In genomic region chr15:91946075-91946474, GRCh38 we compare ENCODE assay signal across 25 cellular contexts.
A peak's percentile ranks its signal among the peaks of the same experiment; 100 is the strongest.
DNase-seq lines count a peak whose midpoint lies in the region; FAIRE-seq and TF ChIP-seq lines count a peak whose summit lies in the region.
"Had no signal": no experiment of that assay in that cellular context is flagged by ENCODE, and none has a peak within 500 bp of the region (broad histone marks: within the 10 kb centered on the region; RNA-seq: fewer than 3 reads in every experiment).

No MANE protein-coding gene starts in this region.

- no peak overlapping the region for H3K18ac ChIP-seq in H1 (ENCODE audit: extremely low read depth, low read length)

- H3K79me1 ChIP-seq in H1 (ENCODE audit: low read depth, low read length): peaks cover 11% of the 10 kb centered on the region; the same call in 1 of the 2 replicates

- no peaks in the 10 kb centered on the region for H4K20me1 ChIP-seq in H1 (replicated peaks in 1 of 2; ENCODE audit: control insufficient read depth in 1 of 2, insufficient read depth in 2 of 2, low read length in 2 of 2)

- 74% methylated on average over 6 of the region's 6 CpGs; no CpG with 5 or more reads in 1 of the 2 experiments for WGBS in H1 (ENCODE audit: extremely low coverage in 1 of 2, insufficient coverage in 1 of 2, insufficient read length in 1 of 2, insufficient replicate concordance in 2 of 2, low coverage in 1 of 2, low lambda C conversion rate in 2 of 2, missing lambda C conversion rate in 1 of 2), 2 experiments
- 51 to 70% (median 59%) methylated on average over 6 of the region's 6 CpGs for WGBS in stomach, 5 donors

- no peak overlapping the region for H3K14ac ChIP-seq in H1 (ENCODE audit: insufficient read length)

- H3K9me3 ChIP-seq in H1 (ENCODE audit: insufficient read depth in 2 of 2, low read depth in 1 of 2, low read length in 1 of 2) (no peaks in the 10 kb centered on the region), stomach (no peaks in the 10 kb centered on the region)
- H3K9me3 ChIP-seq: esophagus muscularis mucosa, gastroesophageal sphincter had no signal

- intact Hi-C loops in stomach (cut with DNase I; ENCODE audit: low total_unique reads): loop anchor here (10.0 kb wide), 1 partner anchor 91 kb away; the partner anchor contains the start of gene SLCO3A1

- TF ChIP-seq POLR2A in H1 (IDR thresholded peaks at IDR 0.05; ENCODE audit: control extremely low read depth in 1 of 2, low read depth in 2 of 2, low read length in 2 of 2) (no peak), stomach (IDR thresholded peaks at IDR 0.05) (no peak)

- peak overlapping the region; percentile 39 for H3K4ac ChIP-seq in H1 (replicated peaks; ENCODE audit: insufficient read length, low read depth, low read length)

- H3K36me3 ChIP-seq in H1 (ENCODE audit: control insufficient read depth in 2 of 4, insufficient read depth in 4 of 4, low read length in 3 of 4) (no peaks in the 10 kb centered on the region), stomach (no peaks in the 10 kb centered on the region)
- H3K36me3 ChIP-seq: esophagus muscularis mucosa, gastroesophageal sphincter, WERI-Rb-1 had no signal

- no peak overlapping the region for H3K4me2 ChIP-seq in H1 (ENCODE audit: insufficient read depth in 1 of 2, low read depth in 2 of 2, low read length in 2 of 2)
- H3K4me2 ChIP-seq: KMS-11 had no signal

- peaks cover 0 to 19% of the 10 kb centered on the region in 2 experiments; a peak in 1 of 4 replicates for H3K79me2 ChIP-seq in H1 (ENCODE audit: control insufficient read depth in 1 of 2, insufficient read depth in 2 of 2, low read length in 2 of 2)

- no peak overlapping the region for H2BK20ac ChIP-seq in H1 (ENCODE audit: low read length)

- no peak for TF ChIP-seq RAD21 in H1 (IDR thresholded peaks at IDR 0.05 in 1 of 2, conservative IDR thresholded peaks at IDR 0.05 in 1 of 2; ENCODE audit: low read depth in 2 of 2, low read length in 2 of 2)

- CTCF ChIA-PET in H1 (lab: Charles Lee; ENCODE audit: partially characterized antibody): interaction anchor here (0.8 to 3.2 kb wide), 4 partner anchors 12 to 131 kb away, joined by 4 to 13 read pairs (median 9); no protein-coding TSS in a partner anchor

- no peak overlapping the region for H2BK15ac ChIP-seq in H1 (ENCODE audit: low read length)

- H2AK5ac ChIP-seq in H1 (ENCODE audit: low read depth, low read length): no peak overlapping the region

- H2BK120ac ChIP-seq in H1 (replicated peaks; ENCODE audit: low read depth, low read length): no peak overlapping the region

- H2BK5ac ChIP-seq in H1 (ENCODE audit: low read depth, low read length): no peak overlapping the region

- H3K27me3 ChIP-seq in H1 (replicated peaks in 1 of 4; ENCODE audit: control insufficient read depth in 3 of 4, extremely low read depth in 1 of 4, insufficient read depth in 3 of 4, low read length in 3 of 4): no peaks in the 10 kb centered on the region
- no peaks in the 10 kb centered on the region for H3K27me3 ChIP-seq in stomach
- H3K27me3 ChIP-seq: esophagus muscularis mucosa, gastroesophageal sphincter had no signal

- no peak for FAIRE-seq in H1 (lab: Jason Lieb, UNC)
- FAIRE-seq: GM12892 had no signal

- H3K4me3 ChIP-seq in H1 (ENCODE audit: extremely low read depth in 1 of 4, insufficient read depth in 2 of 4, low read depth in 3 of 4, low read length in 4 of 4): no peak overlapping the region
- no peak overlapping the region for H3K4me3 ChIP-seq in stomach
- H3K4me3 ChIP-seq: esophagus muscularis mucosa, gastroesophageal sphincter, SK-N-MC had no signal

- H4K5ac ChIP-seq in H1 (ENCODE audit: insufficient read length, low read depth, low read length): no peak overlapping the region

- no peak overlapping the region for H3K56ac ChIP-seq in H1 (replicated peaks; ENCODE audit: insufficient read length, low read depth, low read length)

- no peak overlapping the region for H2AFZ ChIP-seq in H1 (ENCODE audit: low read length)

- H4K91ac ChIP-seq in H1 (replicated peaks; ENCODE audit: insufficient read length, low read length): no peak overlapping the region

- H3K27ac ChIP-seq in H1 (ENCODE audit: low read depth, low read length) (no peak overlapping the region), stomach (peak overlapping the region in 3 of 5 donors; percentile 4 to 73 (median 59))
- H3K27ac ChIP-seq: 22Rv1, KMS-11, SK-N-MC, WERI-Rb-1 had no signal

- no peak overlapping the region for H3K23ac ChIP-seq in H1 (ENCODE audit: insufficient read length)

- POLR2A ChIA-PET in H1 (lab: Charles Lee; ENCODE audit: partially characterized antibody): no interaction called here

- no peak for TF ChIP-seq EP300 in H1 (IDR thresholded peaks at IDR 0.05; ENCODE audit: borderline replicate concordance in 1 of 2, low read depth in 2 of 2, low read length in 2 of 2)
- TF ChIP-seq EP300 in stomach (IDR thresholded peaks at IDR 0.05): no peak

- H3K9ac ChIP-seq in H1 (replicated peaks in 1 of 4; ENCODE audit: extremely low read depth in 1 of 4, low read depth in 3 of 4, low read length in 3 of 4): no peak overlapping the region
- H3K9ac ChIP-seq: KMS-11 had no signal

- no peak overlapping the region for H4K8ac ChIP-seq in H1 (ENCODE audit: extremely low read depth, insufficient read depth, low read length)

- peak; percentile 24 for DNase-seq in DMS 273 (lab: John Stamatoyannopoulos, UW; ENCODE audit: unreplicated experiment)
- no peak for DNase-seq in DMS 273 treated with DMSO at 0.1 percent for 48 hours (lab: John Stamatoyannopoulos, UW)
- DNase-seq in NCI-H69 (lab: John Stamatoyannopoulos, UW): peak; percentile 62
- DNase-seq in H1 (ENCODE audit: low read depth in 1 of 2, low spot score in 2 of 2): no peak
- no peak for DNase-seq in stomach
- DNase-seq in glomerular visceral epithelial cell (ENCODE audit: extremely low spot score): no peak
- DNase-seq in GM03348 (ENCODE audit: low spot score): no peak
- no peak for DNase-seq in NCI-H2029 (lab: John Stamatoyannopoulos, UW)
- DNase-seq: activated CD4-positive, alpha-beta T cell treated with anti-CD3 and anti-CD28 coated beads, Interleukin-2, amount 50 U/mL, for 4 hours; activated CD8-positive, alpha-beta memory T cell treated with anti-CD3 and anti-CD28 coated beads, Interleukin-2, amount 50 U/mL, for 48 hours; activated effector memory CD4-positive, alpha-beta T cell treated with Interleukin-2 at 50 U/mL for 16 hours; activated naive CD8-positive, alpha-beta T cell treated with anti-CD3 and anti-CD28 coated beads, Interleukin-2, amount 10 ng/mL, durations not matched to agents 7 days and 5 days; CD8-positive, alpha-beta memory T cell; DND-41; effector memory CD8-positive, alpha-beta T cell; midbrain; NCI-H1694; NCI-H226; WERI-Rb-1 had no signal

- no peak overlapping the region for H2BK12ac ChIP-seq in H1 (ENCODE audit: low read depth, low read length)

- H3K23me2 ChIP-seq in H1 (ENCODE audit: low read depth, low read length): no peaks in the 10 kb centered on the region

- H3K4me1 ChIP-seq in H1 (replicated peaks in 1 of 4; ENCODE audit: control insufficient read depth in 3 of 4, insufficient read depth in 4 of 4, low read length in 3 of 4) (peaks cover 22 to 42% (median 27%) of the 10 kb centered on the region in 4 experiments), stomach (peaks cover 24 to 85% (median 50%) of the 10 kb centered on the region in 4 donors)

- TF ChIP-seq CTCF in H1 (IDR thresholded peaks at IDR 0.05; ENCODE audit: control extremely low read depth in 1 of 3, insufficient read depth in 1 of 3, low read depth in 1 of 3, low read length in 3 of 3) (no peak), stomach (IDR thresholded peaks at IDR 0.05) (no peak)

TF ChIP-seq in H1, 55 proteins besides CTCF, POLR2A, EP300 and RAD21:
- TF ChIP-seq SAP30 (IDR thresholded peaks at IDR 0.05; ENCODE audit: insufficient read depth, insufficient replicate concordance, low read length) (no peak), MAFK (IDR thresholded peaks at IDR 0.05; ENCODE audit: low read depth, low read length) (no peak), SP2 (IDR thresholded peaks at IDR 0.05; ENCODE audit: low read length) (no peak), HDAC6 (IDR thresholded peaks at IDR 0.05; ENCODE audit: low read depth, low read length) (no peak), SP4 (IDR thresholded peaks at IDR 0.05; ENCODE audit: low read length) (no peak), ZNF274 (IDR thresholded peaks at IDR 0.05; ENCODE audit: borderline replicate concordance, extremely low read depth, low read length) (no peak), POLR2AphosphoS5 (IDR thresholded peaks at IDR 0.05; ENCODE audit: low read depth, low read length) (no peak), GABPA (IDR thresholded peaks at IDR 0.05; ENCODE audit: borderline replicate concordance, insufficient read depth, low read length) (no peak), ATF2 (IDR thresholded peaks at IDR 0.05; ENCODE audit: low read length) (no peak)

Comparison
In these comparisons a context has a peak if more than half of its experiments do, and no peak if none do; other contexts are left out.
1. DNase-seq: peak in DMS 273 (single experiment) and NCI-H69 (single experiment); none in DMS 273 treated with DMSO at 0.1 percent for 48 hours (single experiment), H1 (0 of 2), stomach (single experiment), glomerular visceral epithelial cell (single experiment), GM03348 (single experiment) and NCI-H2029 (single experiment).